ENCODE assay signal across 31 cellular contexts in the genomic region with DNA sequence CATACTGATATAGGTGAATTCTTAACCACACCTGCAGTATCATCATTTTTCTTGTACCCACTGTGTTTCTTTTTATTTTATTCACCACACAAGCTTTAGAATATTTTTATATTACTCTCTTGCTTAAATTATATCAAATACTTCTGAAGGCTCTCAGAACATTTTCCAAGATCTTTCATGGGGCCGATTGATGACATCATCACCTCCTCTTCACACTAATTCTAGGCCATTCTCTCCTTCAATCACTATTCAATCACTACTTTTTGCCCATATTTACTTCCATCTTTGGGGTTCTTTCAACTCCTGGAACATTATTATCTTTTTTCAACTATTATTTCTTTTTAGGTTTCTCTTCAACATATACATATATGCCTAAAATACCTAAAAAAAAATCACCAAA.
DNase-seq lines count a peak whose midpoint lies in the region; ATAC-seq, FAIRE-seq and TF ChIP-seq lines count a peak whose summit lies in the region.
"Had no signal": no experiment of that assay in that cellular context is flagged by ENCODE, and none has a peak within 500 bp of the region (broad histone marks: within the 10 kb centered on the region; RNA-seq: fewer than 3 reads in every experiment).

No MANE protein-coding gene starts in this region.

- no peak overlapping the region for H3K9ac ChIP-seq in HepG2 (ENCODE audit: insufficient read depth, low read depth, low read length)
- H3K9ac ChIP-seq: BLaER1; BLaER1 treated with 17β-estradiol and CSF1 and Interleukin-3, amounts not matched to agents 10 nM and 100 nM had no signal

- H3K36me3 ChIP-seq in HepG2 (replicated peaks in 1 of 2; ENCODE audit: control insufficient read depth in 1 of 2, insufficient read depth in 2 of 2, low read length in 2 of 2) (no peaks in the 10 kb centered on the region), right lobe of liver (no peaks in the 10 kb centered on the region), HEK293 (ENCODE audit: control insufficient read depth in 2 of 2, insufficient read depth in 1 of 2, low read length in 2 of 2) (no peaks in the 10 kb centered on the region)
- H3K36me3 ChIP-seq: BE2C; BLaER1; BLaER1 treated with 17β-estradiol and CSF1 and Interleukin-3, amounts not matched to agents 10 nM and 100 nM had no signal

- 5% methylated on average over 1 of the region's 1 CpG for WGBS in HepG2 (ENCODE audit: low lambda C conversion rate)
- WGBS in right lobe of liver (ENCODE audit: insufficient coverage, low coverage, low lambda C conversion rate, missing lambda C conversion rate) = 81% methylated on average over 1 of the region's 1 CpG

- H3K4me2 ChIP-seq in HepG2 (ENCODE audit: low read depth, low read length) = no peak overlapping the region
- H3K4me2 ChIP-seq: A549; BLaER1; BLaER1 treated with 17β-estradiol and CSF1 and Interleukin-3, amounts not matched to agents 10 nM and 100 nM had no signal

- POLR2A ChIA-PET in HepG2 (lab: Yijun Ruan, JAX) = no interaction called here
- POLR2A ChIA-PET in HEK293 (lab: Yijun Ruan, JAX) = no interaction called here

- H3K4me3 ChIP-seq in HepG2 (replicated peaks in 1 of 3; ENCODE audit: insufficient read depth in 1 of 3, low read depth in 2 of 3, low read length in 3 of 3) (no peak overlapping the region), right lobe of liver (no peak overlapping the region), HEK293 (ENCODE audit: low read depth, low read length) (no peak overlapping the region)
- H3K4me3 ChIP-seq: A549; BLaER1; BLaER1 treated with 17β-estradiol and CSF1 and Interleukin-3, amounts not matched to agents 10 nM and 100 nM had no signal

- TF ChIP-seq POLR2A in HepG2 (IDR thresholded peaks at IDR 0.05; ENCODE audit: insufficient read depth in 1 of 2, low read depth in 2 of 2, low read length in 2 of 2) = no peak
- no peak for TF ChIP-seq POLR2A in right lobe of liver (IDR thresholded peaks at IDR 0.05)

- no TSS peak for BruUV-seq in HepG2 (replicated peaks; lab: Mats Ljungman, UMichigan)

- TF ChIP-seq RAD21 in HepG2 (CRISPR knock-in tag; IDR thresholded peaks at IDR 0.05) = no peak

- H3K27ac ChIP-seq in HepG2 (ENCODE audit: extremely low read length, insufficient read depth, low read length) (no peak overlapping the region), right lobe of liver (no peak overlapping the region), HEK293 (ENCODE audit: extremely low read depth, low read depth, low read length) (no peak overlapping the region)
- H3K27ac ChIP-seq: 22Rv1; A549; BLaER1; BLaER1 treated with 17β-estradiol and CSF1 and Interleukin-3, amounts not matched to agents 10 nM and 100 nM; C4-2B had no signal

- H3K9me3 ChIP-seq in HepG2 (ENCODE audit: low read length) (no peaks in the 10 kb centered on the region), right lobe of liver (no peaks in the 10 kb centered on the region), HEK293 (ENCODE audit: control insufficient read depth, insufficient read depth, low read depth, low read length) (no peaks in the 10 kb centered on the region)
- H3K9me3 ChIP-seq: A549, BE2C, BLaER1, Caco-2 had no signal

- no peaks in the 10 kb centered on the region for H3K4me1 ChIP-seq in HepG2 (ENCODE audit: insufficient read depth, low read length)
- H3K4me1 ChIP-seq in right lobe of liver = no peaks in the 10 kb centered on the region
- no peaks in the 10 kb centered on the region for H3K4me1 ChIP-seq in HEK293 (ENCODE audit: control insufficient read depth, insufficient read depth, low read length)
- H3K4me1 ChIP-seq: A549; BE2C; BLaER1; BLaER1 treated with 17β-estradiol and CSF1 and Interleukin-3, amounts not matched to agents 10 nM and 100 nM; Caco-2 had no signal

- CTCF ChIA-PET in HepG2 (lab: Yijun Ruan, JAX; ENCODE audit: low intra/inter-chr PET ratio, low total read pairs) = no interaction called here
- CTCF ChIA-PET in HEK293 (lab: Yijun Ruan, JAX) = interaction anchor here (0.6 kb wide), 1 partner anchor 137 kb away, joined by 3 read pairs; no protein-coding TSS in a partner anchor

- no peaks in the 10 kb centered on the region for H3K79me2 ChIP-seq in HepG2 (ENCODE audit: insufficient read depth, low read length)

- no peaks in the 10 kb centered on the region for H4K20me1 ChIP-seq in HepG2 (ENCODE audit: insufficient read depth, low read length)
- H4K20me1 ChIP-seq: BLaER1; BLaER1 treated with 17β-estradiol and CSF1 and Interleukin-3, amounts not matched to agents 10 nM and 100 nM had no signal

- TF ChIP-seq CTCF in HepG2 (CRISPR knock-in tag; IDR thresholded peaks at IDR 0.05) (no peak), right lobe of liver (IDR thresholded peaks at IDR 0.05) (no peak), HEK293 (tag by site-specific recombination; IDR thresholded peaks at IDR 0.05) (no peak)

- DNase-seq in HepG2 (ENCODE audit: low spot score) (no peak), right lobe of liver (no peak), NCI-H2227 treated with DMSO at 0.1 percent for 48 hours (lab: John Stamatoyannopoulos, UW) (no peak)
- DNase-seq: 8988T; ACHN; AML-193; BE2C; C1 segment of cervical spinal cord; Caco-2; Calu3; CD4-positive, alpha-beta memory T cell; CD4-positive, alpha-beta T cell; CD4-positive, CD25-positive, alpha-beta regulatory T cell; CD8-positive, alpha-beta memory T cell; CD8-positive, alpha-beta T cell; COR-L47; DMS 273 treated with DMSO at 0.1 percent for 48 hours; DMS153; DMS53; DMS79; DMS79 treated with DMSO at 0.1 percent for 48 hours; DND-41; EL had no signal

- no peak overlapping the region for H2AFZ ChIP-seq in HepG2 (ENCODE audit: low read length)

- in situ Hi-C loops in HepG2 (cut with HindIII; ENCODE audit: extremely low pct_ligation_motif_present, low pct_unique_long_range_greater_than_20kb) = no loop called here

- intact Hi-C loops in HepG2 (cut with micrococcal nuclease; ENCODE audit: unreplicated experiment) = no loop called here
- intact Hi-C loops in right lobe of liver (cut with DNase I) = no loop called here

- ATAC-seq in HepG2 = no peak
- no peak for ATAC-seq in right lobe of liver
- ATAC-seq: A549; CD8-positive, alpha-beta T cell had no signal

- no peak for FAIRE-seq in HepG2 (lab: Jason Lieb, UNC)
- FAIRE-seq: A204.1, A549, D721Med had no signal

- TF ChIP-seq EP300 in HepG2 (IDR thresholded peaks at IDR 0.05; ENCODE audit: low read depth in 2 of 2, low read length in 2 of 2) (no peak), HepG2 (CRISPR knock-in tag; IDR thresholded peaks at IDR 0.05; ENCODE audit: borderline replicate concordance) (no peak)

- H3K27me3 ChIP-seq in HepG2 (ENCODE audit: control insufficient read depth in 1 of 2, insufficient read depth in 2 of 2, low read length in 2 of 2) = no peaks in the 10 kb centered on the region; a peak in 1 of 5 replicates
- no peaks in the 10 kb centered on the region for H3K27me3 ChIP-seq in right lobe of liver
- H3K27me3 ChIP-seq: BE2C; BLaER1; BLaER1 treated with 17β-estradiol and CSF1 and Interleukin-3, amounts not matched to agents 10 nM and 100 nM had no signal

TF ChIP-seq in HepG2, 621 proteins besides CTCF, POLR2A, EP300 and RAD21 (continues in another document):
- TF ChIP-seq CENPT (CRISPR knock-in tag; IDR thresholded peaks at IDR 0.05; ENCODE audit: low read depth) = no peak
- peak; percentile 91 for TF ChIP-seq ATF7 (IDR thresholded peaks at IDR 0.05)
- TF ChIP-seq ATF7 (CRISPR knock-in tag; IDR thresholded peaks at IDR 0.05) = no peak
- no peak for TF ChIP-seq ZIK1 (CRISPR knock-in tag; IDR thresholded peaks at IDR 0.05; ENCODE audit: borderline replicate concordance, low read depth)

TF ChIP-seq in HEK293, 187 proteins besides CTCF, POLR2A, EP300 and RAD21:
- TF ChIP-seq ATF2 (tag by site-specific recombination; IDR thresholded peaks at IDR 0.05; ENCODE audit: low read depth) (peak; percentile 45; the same call in 1 of the 2 replicates), WT1 (tag by site-specific recombination; IDR thresholded peaks at IDR 0.05) (no peak), ZNF610 (tag by site-specific recombination; IDR thresholded peaks at IDR 0.05; ENCODE audit: borderline replicate concordance) (no peak), ZNF529 (tag by site-specific recombination; IDR thresholded peaks at IDR 0.05; ENCODE audit: insufficient replicate concordance) (no peak), ZNF416 (tag by site-specific recombination; IDR thresholded peaks at IDR 0.05) (no peak)

Comparison
In these comparisons a context has a peak if more than half of its experiments do, and no peak if none do; other contexts are left out.
1. Of the 63 proteins assayed by ChIP-seq in both HepG2 and HEK293: peak only in HepG2: none; only in HEK293: ATF2; in both: none; in neither: 62.